20 cellular contexts compared by ENCODE assay signal in genomic region chr4:136928957-136929411, GRCh38.
DNase-seq lines count a peak whose midpoint lies in the region; ATAC-seq and TF ChIP-seq lines count a peak whose summit lies in the region.
"Had no signal": no experiment of that assay in that cellular context is flagged by ENCODE, and none has a peak within 500 bp of the region (broad histone marks: within the 10 kb centered on the region; RNA-seq: fewer than 3 reads in every experiment).

No MANE protein-coding gene starts in this region.

- no peak overlapping the region for H3K4me3 Mint-ChIP-seq in MCF 10A (ENCODE audit: unreplicated experiment)
- no peak overlapping the region for H3K4me3 Mint-ChIP-seq in stimulated activated effector memory CD8-positive, alpha-beta T cell treated with anti-CD3 and anti-CD28 coated beads, Interleukin-12 subunit alpha, Interleukin-12 subunit beta, amount 100 ng/mL, for 72 hours
- no peak overlapping the region for H3K4me3 Mint-ChIP-seq in glutamatergic neuron (ENCODE audit: unreplicated experiment)
- H3K4me3 Mint-ChIP-seq: B cell; CD4-positive, CD25-positive, alpha-beta regulatory T cell; CD8-positive, alpha-beta T cell; GM23338; H9 had no signal

- WGBS in aorta, 2 donors = 95 to 97% methylated on average over 16 of the region's 16 CpGs

- H3K27ac ChIP-seq in breast epithelium (no peak overlapping the region), aorta (ENCODE audit: low read depth in 1 of 2, low read length in 2 of 2) (no peak overlapping the region)
- H3K27ac ChIP-seq: 22Rv1, BLaER1, C4-2B had no signal

- intact Hi-C loops in MCF 10A (cut with micrococcal nuclease) = no loop called here
- intact Hi-C loops in breast epithelium (cut with DNase I; ENCODE audit: low total_unique reads) = no loop called here
- intact Hi-C loops in aorta (cut with DNase I) = no loop called here

- no TSS peak for BruUV-seq in MCF 10A (replicated peaks; lab: Mats Ljungman, UMichigan)

- H3K4me1 Mint-ChIP-seq in MCF 10A (ENCODE audit: insufficient read depth, unreplicated experiment) = peaks cover 15% of the 10 kb centered on the region
- no peaks in the 10 kb centered on the region for H3K4me1 Mint-ChIP-seq in stimulated activated effector memory CD8-positive, alpha-beta T cell treated with anti-CD3 and anti-CD28 coated beads, Interleukin-12 subunit alpha, Interleukin-12 subunit beta, amount 100 ng/mL, for 72 hours
- no peaks in the 10 kb centered on the region for H3K4me1 Mint-ChIP-seq in glutamatergic neuron (ENCODE audit: low read depth, unreplicated experiment)
- H3K4me1 Mint-ChIP-seq: B cell; CD4-positive, CD25-positive, alpha-beta regulatory T cell; GM23338; H9 had no signal

- no peaks in the 10 kb centered on the region for H3K36me3 Mint-ChIP-seq in MCF 10A (ENCODE audit: insufficient read depth, unreplicated experiment)
- H3K36me3 Mint-ChIP-seq in stimulated activated effector memory CD8-positive, alpha-beta T cell treated with anti-CD3 and anti-CD28 coated beads, Interleukin-12 subunit alpha, Interleukin-12 subunit beta, amount 100 ng/mL, for 72 hours = no peaks in the 10 kb centered on the region
- peaks cover 6% of the 10 kb centered on the region for H3K36me3 Mint-ChIP-seq in glutamatergic neuron (ENCODE audit: unreplicated experiment)
- H3K36me3 Mint-ChIP-seq: CD4-positive, CD25-positive, alpha-beta regulatory T cell; CD8-positive, alpha-beta T cell had no signal

- no peaks in the 10 kb centered on the region for H3K4me1 ChIP-seq in breast epithelium
- H3K4me1 ChIP-seq in aorta (ENCODE audit: control insufficient read depth in 1 of 2, insufficient read depth in 2 of 2, low read length in 2 of 2) = no peaks in the 10 kb centered on the region
- H3K4me1 ChIP-seq: BLaER1, Caco-2 had no signal

- DNase-seq in MCF 10A (ENCODE audit: unreplicated experiment) (no peak), breast epithelium (ENCODE audit: low spot score in 2 of 2) (no peak), omental fat pad (ENCODE audit: low spot score) (no peak), aorta (peak in 1 of 2 donors; percentile 62), glutamatergic neuron (no peak), iPS-NIHi11 (ENCODE audit: low spot score) (no peak)
- DNase-seq in stimulated activated effector memory CD8-positive, alpha-beta T cell treated with anti-CD3 and anti-CD28 coated beads, Interleukin-12 subunit alpha, Interleukin-12 subunit beta, amount 100 ng/mL, for 72 hours (ENCODE audit: low spot score in 2 of 2) = no peak
- DNase-seq: Caco-2; CD4-positive, CD25-positive, alpha-beta regulatory T cell; CD8-positive, alpha-beta T cell; DMS153; DND-41; H9 had no signal

- H3K27me3 ChIP-seq in breast epithelium (no peaks in the 10 kb centered on the region), aorta (ENCODE audit: control insufficient read depth in 1 of 2, insufficient read depth in 2 of 2, low read length in 1 of 2) (no peaks in the 10 kb centered on the region)
- H3K27me3 ChIP-seq: BLaER1 had no signal

- TF ChIP-seq POLR2A in breast epithelium (IDR thresholded peaks at IDR 0.05) = no peak

- H3K27ac Mint-ChIP-seq in MCF 10A (ENCODE audit: low read depth, unreplicated experiment) = peak overlapping the region; percentile 42
- no peak overlapping the region for H3K27ac Mint-ChIP-seq in stimulated activated effector memory CD8-positive, alpha-beta T cell treated with anti-CD3 and anti-CD28 coated beads, Interleukin-12 subunit alpha, Interleukin-12 subunit beta, amount 100 ng/mL, for 72 hours
- H3K27ac Mint-ChIP-seq in glutamatergic neuron (ENCODE audit: unreplicated experiment) = no peak overlapping the region
- H3K27ac Mint-ChIP-seq: B cell; CD8-positive, alpha-beta T cell; GM23338; H9 had no signal

- peak; percentile 54 for ATAC-seq in omental fat pad (ENCODE audit: low FRiP score)
- ATAC-seq in stimulated activated effector memory CD8-positive, alpha-beta T cell treated with anti-CD3 and anti-CD28 coated beads, Interleukin-12 subunit alpha, Interleukin-12 subunit beta, amount 100 ng/mL, for 72 hours = peak; percentile 39
- peak; percentile 36 for ATAC-seq in aorta (ENCODE audit: low FRiP score)
- ATAC-seq in GM21423 (IDR thresholded peaks at IDR 0.05; ENCODE audit: unreplicated experiment) = no peak
- ATAC-seq: CD8-positive, alpha-beta T cell; GM23338; HCT116 had no signal

- H3K4me3 ChIP-seq in breast epithelium (no peak overlapping the region), aorta (ENCODE audit: low read length in 2 of 2) (no peak overlapping the region)
- H3K4me3 ChIP-seq: BLaER1, GM23338 had no signal

- TF ChIP-seq CTCF in MCF 10A (IDR thresholded peaks at IDR 0.05; ENCODE audit: unreplicated experiment) (no peak), breast epithelium (IDR thresholded peaks at IDR 0.05) (no peak), omental fat pad (IDR thresholded peaks at IDR 0.05) (no peak), glutamatergic neuron (IDR thresholded peaks at IDR 0.05; ENCODE audit: partially characterized antibody, unreplicated experiment) (no peak)

- H3K36me3 ChIP-seq in breast epithelium = no peaks in the 10 kb centered on the region
- no peaks in the 10 kb centered on the region for H3K36me3 ChIP-seq in aorta (ENCODE audit: control insufficient read depth in 1 of 2, insufficient read depth in 2 of 2, low read length in 1 of 2)
- H3K36me3 ChIP-seq: BLaER1 had no signal

- peaks cover 0 to 5% of the 10 kb centered on the region in 2 donors for H3K9me3 ChIP-seq in breast epithelium
- H3K9me3 ChIP-seq in aorta (ENCODE audit: control insufficient read depth, low read length) = no peaks in the 10 kb centered on the region
- H3K9me3 ChIP-seq: Caco-2 had no signal

- POLR2A ChIA-PET in MCF 10A (lab: Yijun Ruan, JAX) = no interaction called here

- H3K9me3 Mint-ChIP-seq in MCF 10A (ENCODE audit: unreplicated experiment) = peaks cover 7% of the 10 kb centered on the region
- H3K9me3 Mint-ChIP-seq in stimulated activated effector memory CD8-positive, alpha-beta T cell treated with anti-CD3 and anti-CD28 coated beads, Interleukin-12 subunit alpha, Interleukin-12 subunit beta, amount 100 ng/mL, for 72 hours = peaks cover 12% of the 10 kb centered on the region
- peaks cover 5% of the 10 kb centered on the region for H3K9me3 Mint-ChIP-seq in glutamatergic neuron (ENCODE audit: unreplicated experiment)

- CTCF ChIA-PET in MCF 10A (lab: Yijun Ruan, JAX) = no interaction called here

- H3K27me3 Mint-ChIP-seq in MCF 10A (ENCODE audit: insufficient read depth, unreplicated experiment) = no peaks in the 10 kb centered on the region
- no peaks in the 10 kb centered on the region for H3K27me3 Mint-ChIP-seq in glutamatergic neuron (ENCODE audit: unreplicated experiment)
- H3K27me3 Mint-ChIP-seq: B cell; CD4-positive, CD25-positive, alpha-beta regulatory T cell had no signal
